ENCODE assay signal across 8 cellular contexts in the genomic region with DNA sequence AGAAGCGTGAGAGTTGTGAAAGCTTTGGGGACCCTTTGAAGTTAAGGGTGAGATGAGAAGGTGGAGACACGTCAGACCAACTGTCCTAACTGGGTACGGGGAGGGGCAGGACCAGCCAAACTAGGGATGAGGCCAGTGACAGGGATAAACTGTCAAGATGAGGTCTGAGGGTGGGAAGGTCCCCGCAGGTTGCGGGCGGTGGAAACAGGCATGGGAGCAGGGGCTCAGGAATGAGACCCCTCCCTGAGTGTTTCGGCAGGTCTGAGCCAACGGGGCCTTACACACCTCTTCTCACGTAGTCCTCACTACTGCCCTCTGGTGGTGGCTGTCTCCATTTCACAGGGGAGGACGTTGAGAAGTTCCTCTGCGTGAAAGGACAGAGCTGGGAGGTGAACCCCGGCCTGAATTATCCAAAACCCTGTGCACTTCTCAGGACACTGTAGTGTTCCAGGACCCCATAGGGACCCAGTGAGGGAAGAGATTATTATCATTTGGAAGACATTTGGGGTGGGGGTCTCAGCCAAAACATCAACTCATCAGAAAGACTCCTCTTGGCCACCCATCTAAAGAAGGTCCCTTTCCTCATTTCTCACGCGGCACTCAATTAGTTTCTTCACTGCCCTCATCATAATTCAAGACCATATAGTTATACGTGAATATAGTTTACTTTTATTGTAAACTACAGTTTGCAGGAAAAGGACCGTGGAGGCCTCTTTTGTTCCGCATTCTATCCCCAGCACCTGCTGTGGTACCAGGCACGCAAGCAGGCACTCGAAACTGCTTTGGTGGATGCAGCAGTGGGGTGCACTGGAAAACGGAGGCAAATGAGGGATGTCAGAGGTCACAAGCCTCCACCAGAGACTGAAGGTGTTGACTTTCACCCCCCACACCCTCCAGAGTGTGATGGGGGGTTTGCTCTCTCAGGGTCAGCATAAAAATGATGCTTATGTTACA. TPM values are rescaled to one million over a fixed set of nuclear protein-coding genes. Genes with fewer than 3 reads are reported as not detected.
DNase-seq lines count a peak whose midpoint lies in the region; ATAC-seq, FAIRE-seq and TF ChIP-seq lines count a peak whose summit lies in the region.

No MANE protein-coding gene starts in this region.

- H3K9ac ChIP-seq in trophoblast cell (ENCODE audit: low read length): no peak overlapping the region

- no peak overlapping the region for H3K27ac Mint-ChIP-seq in type B pancreatic cell

- no peaks in the 10 kb centered on the region for H3K9me3 ChIP-seq in gastroesophageal sphincter
- peaks cover 2% of the 10 kb centered on the region for H3K9me3 ChIP-seq in trophoblast cell (ENCODE audit: insufficient read depth, low read depth, low read length)

- no peak overlapping the region for H4K12ac ChIP-seq in trophoblast cell (ENCODE audit: low read depth, low read length)

- H3K9me3 Mint-ChIP-seq in type B pancreatic cell: no peaks in the 10 kb centered on the region

- TF ChIP-seq POLR2A in Raji (IDR thresholded peaks at IDR 0.05; ENCODE audit: insufficient read depth, low read depth, low read length) (0 out of 2 replicates have a peak, but pooled peaks have one; percentile 15), gastroesophageal sphincter (IDR thresholded peaks at IDR 0.05) (no peak)

- H2AFZ ChIP-seq in trophoblast cell (ENCODE audit: insufficient read depth, low read length, poor library complexity): no peak overlapping the region

- H3K18ac ChIP-seq in trophoblast cell (ENCODE audit: low read length): no peak overlapping the region

- no peak overlapping the region for H3K14ac ChIP-seq in trophoblast cell (ENCODE audit: low read length)

- no peaks in the 10 kb centered on the region for H3K79me2 ChIP-seq in trophoblast cell (ENCODE audit: control insufficient read depth, insufficient read depth, low read length, poor library complexity)

- peaks cover 7% of the 10 kb centered on the region for H3K27me3 Mint-ChIP-seq in type B pancreatic cell

- no peak overlapping the region for H2BK12ac ChIP-seq in trophoblast cell (ENCODE audit: low read length)

- H2BK120ac ChIP-seq in trophoblast cell (ENCODE audit: insufficient read depth, low read length, poor library complexity): no peak overlapping the region

- no peak overlapping the region for H3K4ac ChIP-seq in trophoblast cell (ENCODE audit: low read depth, low read length)

- no peak for TF ChIP-seq EP300 in gastroesophageal sphincter (IDR thresholded peaks at IDR 0.05)

- H3K4me3 Mint-ChIP-seq in type B pancreatic cell: no peak overlapping the region

- peak; percentile 35 to 39 for DNase-seq in AML-193 (lab: John Stamatoyannopoulos, UW)
- DNase-seq in HTR-8/SVneo (ENCODE audit: insufficient read length, low spot score): peak; percentile 42
- DNase-seq in activated effector memory CD4-positive, alpha-beta T cell treated with anti-CD3 and anti-CD28 coated beads, Interleukin-2, amount 50 U/mL, for 16 hours: peak; percentile 95
- peak; percentile 73 to 94 for DNase-seq in trophoblast cell
- peak; percentile 84 for DNase-seq in type B pancreatic cell (ENCODE audit: extremely low spot score, unreplicated experiment)

- peak overlapping the region in 1 of 2 donors; percentile 20 for H3K4me3 ChIP-seq in gastroesophageal sphincter
- H3K4me3 ChIP-seq in trophoblast cell (ENCODE audit: low read depth, low read length): no peak overlapping the region

- no peaks in the 10 kb centered on the region for H3K36me3 Mint-ChIP-seq in type B pancreatic cell

- H3K79me1 ChIP-seq in trophoblast cell (ENCODE audit: low read length): no peaks in the 10 kb centered on the region

- H2AK5ac ChIP-seq in trophoblast cell (ENCODE audit: low read length): no peak overlapping the region

- no peak overlapping the region for H4K91ac ChIP-seq in trophoblast cell (ENCODE audit: low read depth, low read length)

- H3K36me3 ChIP-seq in gastroesophageal sphincter (no peaks in the 10 kb centered on the region), trophoblast cell (ENCODE audit: control insufficient read depth in 1 of 2, insufficient read depth in 2 of 2, low read length in 2 of 2) (no peaks in the 10 kb centered on the region)

- no peak overlapping the region for H4K8ac ChIP-seq in trophoblast cell (ENCODE audit: low read depth, low read length)

- FAIRE-seq in HTR-8/SVneo (lab: Jason Lieb, UNC): no peak

- ATAC-seq in GM18873 (IDR thresholded peaks at IDR 0.05; ENCODE audit: low FRiP score, unreplicated experiment) (peak; percentile 65), gastroesophageal sphincter (peak; percentile 76)

- H3K27ac ChIP-seq in gastroesophageal sphincter: no peak overlapping the region
- H3K27ac ChIP-seq in trophoblast cell (ENCODE audit: low read depth, low read length): no peak overlapping the region

- H3K4me1 ChIP-seq in gastroesophageal sphincter (peaks cover 0 to 6% (median 4%) of the 10 kb centered on the region in 3 donors), trophoblast cell (ENCODE audit: control insufficient read depth in 1 of 2, insufficient read depth in 2 of 2, low read length in 2 of 2) (peaks cover 0 to 1% of the 10 kb centered on the region in 2 experiments)

- no peak overlapping the region for H2BK5ac ChIP-seq in trophoblast cell (ENCODE audit: low read depth, low read length, poor library complexity)

- H3K23ac ChIP-seq in trophoblast cell (ENCODE audit: low read length): no peak overlapping the region

- WGBS in gastroesophageal sphincter (ENCODE audit: low coverage in 1 of 2), 2 donors: 52 to 53% methylated on average over 6 to 7 of the region's 20 CpGs
- no CpG with 5 or more reads among the region's 20 CpGs for whole genome bisulfite sequencing in trophoblast cell (ENCODE audit: extremely low coverage, insufficient coverage, insufficient read length)

- H3K27me3 ChIP-seq in gastroesophageal sphincter: peaks cover 13% of the 10 kb centered on the region
- H3K27me3 ChIP-seq in trophoblast cell (ENCODE audit: insufficient read depth, low read length): no peaks in the 10 kb centered on the region

- peak overlapping the region; percentile 36 for H3K4me2 ChIP-seq in trophoblast cell (ENCODE audit: low read length)

- TF ChIP-seq CTCF in gastroesophageal sphincter (IDR thresholded peaks at IDR 0.05): peak; percentile 83 to 89 (median 86)
- peak; percentile 89 for TF ChIP-seq CTCF in type B pancreatic cell (conservative IDR thresholded peaks at IDR 0.05)

- H3K4me1 Mint-ChIP-seq in type B pancreatic cell (ENCODE audit: unreplicated experiment): no peaks in the 10 kb centered on the region

RNA-seq across cellular contexts. Expression of a gene that starts 21.7 kb away (rescaled TPM):
- total RNA-seq in gastroesophageal sphincter: 10 to 100 TPM; 21.5 to 58.3 (median 40.0) TPM
- polyA plus RNA-seq in trophoblast cell (2013): 79.6 and 80.2 TPM in 2 replicates
- 44.6 and 48.1 TPM in 2 replicates for total RNA-seq in type B pancreatic cell (ENCODE audit: low replicate concordance)

RNA-seq across cellular contexts. Expression of a gene that starts 51.7 kb away (rescaled TPM):
- 10 to 100 TPM; 33.0 to 41.0 (median 36.1) TPM for total RNA-seq in gastroesophageal sphincter
- 178 and 179 TPM in 2 replicates for polyA plus RNA-seq in trophoblast cell (2013)
- total RNA-seq in type B pancreatic cell (ENCODE audit: low replicate concordance): 119 and 156 TPM in 2 replicates

Comparison
In these comparisons a context has a peak if more than half of its experiments do, and no peak if none do; other contexts are left out.
1. DNase-seq: peak in every context shown above with its lines; median percentile 95 in activated effector memory CD4-positive, alpha-beta T cell treated with anti-CD3 and anti-CD28 coated beads, Interleukin-2, amount 50 U/mL, for 16 hours; 84 in type B pancreatic cell; 84 in trophoblast cell; 42 in HTR-8/SVneo; 37 in AML-193.